ENCODE assay signal across 1 cellular context in genomic region chr7:7702826-7703225, GRCh38.
TF ChIP-seq lines count a peak whose summit lies in the region.

No MANE protein-coding gene starts in this region.

TF ChIP-seq in GM23338, 12 proteins besides CTCF, POLR2A, EP300 and RAD21 (continued from another document):
- TF ChIP-seq ZNF462 (CRISPR knock-in tag; IDR thresholded peaks at IDR 0.05) (no peak), REST (IDR thresholded peaks at IDR 0.05; ENCODE audit: unreplicated experiment) (no peak), ZNF114 (CRISPR knock-in tag; IDR thresholded peaks at IDR 0.05) (no peak)
